Comparison of ENCODE assay signal across 8 cellular contexts in the genomic region with DNA sequence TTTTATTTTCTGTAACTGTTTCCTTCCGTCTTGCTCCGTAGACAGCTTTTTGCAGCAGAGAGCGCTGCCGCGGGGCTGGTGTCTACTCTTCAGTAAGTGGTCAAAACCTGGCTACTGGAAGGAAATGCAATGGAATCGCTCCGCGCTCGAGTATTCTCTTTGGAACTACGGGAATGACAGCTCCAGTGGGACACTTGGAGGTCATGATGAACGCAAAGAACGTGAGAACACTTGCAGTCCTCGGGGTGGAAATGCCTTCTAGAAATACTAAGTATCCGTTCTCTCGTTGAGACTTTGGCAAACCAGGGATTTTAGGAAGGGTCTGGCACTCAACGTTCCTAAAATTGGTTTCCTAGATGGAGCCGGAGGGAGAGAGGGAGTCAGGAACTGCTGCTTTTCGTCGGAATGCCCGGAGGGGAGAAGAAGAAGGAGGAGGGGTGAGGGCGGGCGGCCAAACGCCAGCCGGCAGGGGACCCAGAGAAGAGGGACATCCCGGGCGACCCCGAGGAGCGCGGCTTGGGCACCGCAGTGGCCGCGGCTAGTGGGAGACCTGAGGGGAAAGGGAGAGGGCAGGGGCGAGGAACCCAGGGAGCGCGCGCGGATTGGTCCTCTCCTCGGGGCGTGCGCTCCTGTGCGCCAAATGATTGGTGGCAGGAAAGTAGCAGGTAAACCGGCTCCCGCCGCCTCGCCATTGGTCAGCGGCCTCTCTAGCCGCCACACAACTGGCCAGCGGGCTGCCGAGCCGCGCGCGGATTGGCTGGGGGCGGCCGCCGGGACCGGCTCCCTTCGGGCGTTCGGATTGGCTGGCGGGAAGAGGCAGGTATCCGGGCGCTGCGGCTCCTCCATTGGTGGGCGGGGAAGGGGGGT. TPM values are rescaled to one million over a fixed set of nuclear protein-coding genes. Genes with fewer than 3 reads are reported as not detected.
DNase-seq lines count a peak whose midpoint lies in the region; ATAC-seq and TF ChIP-seq lines count a peak whose summit lies in the region.

No MANE protein-coding gene starts in this region.

- peak overlapping the region; percentile 95 for H3K4me3 ChIP-seq in effector memory CD4-positive, alpha-beta T cell (ENCODE audit: insufficient read depth, low read depth, low read length, poor library complexity, severe bottlenecking)

- peaks cover 28% of the 10 kb centered on the region for H3K4me1 ChIP-seq in effector memory CD4-positive, alpha-beta T cell (ENCODE audit: control insufficient read depth, insufficient read depth, low read length, poor library complexity, severe bottlenecking)

- no peaks in the 10 kb centered on the region for H3K36me3 ChIP-seq in effector memory CD4-positive, alpha-beta T cell (ENCODE audit: control insufficient read depth, insufficient read depth, low read length)

- H3K27me3 ChIP-seq in effector memory CD4-positive, alpha-beta T cell (replicated peaks; ENCODE audit: control insufficient read depth, insufficient read depth, low read length, poor library complexity, severe bottlenecking): no peaks in the 10 kb centered on the region

- peak overlapping the region; percentile 73 for H3K27ac ChIP-seq in C4-2B
- peak overlapping the region; percentile 89 for H3K27ac ChIP-seq in effector memory CD4-positive, alpha-beta T cell (ENCODE audit: insufficient read depth, low read length, poor library complexity, severe bottlenecking)

- peak; percentile 86 for DNase-seq in NCI-H82 treated with DMSO at 0.1 percent for 48 hours (lab: John Stamatoyannopoulos, UW; ENCODE audit: unreplicated experiment)
- DNase-seq in activated CD8-positive, alpha-beta memory T cell treated with anti-CD3 and anti-CD28 coated beads for 24 hours: peak; percentile 97
- DNase-seq in effector memory CD4-positive, alpha-beta T cell: peak; percentile 95 to 98 (median 97)
- DNase-seq in lung microvascular endothelial cell (ENCODE audit: low read depth in 2 of 2): peak; percentile 99
- peak; percentile 90 to 94 (median 93) for DNase-seq in stimulated activated CD4-positive, alpha-beta T cell treated with anti-CD3 and anti-CD28 coated beads, TNF-alpha, amount 100 ng/mL, for 4 hours (ENCODE audit: low read depth in 3 of 3)

- H3K9me3 ChIP-seq in effector memory CD4-positive, alpha-beta T cell (ENCODE audit: control insufficient read depth, low read length): no peaks in the 10 kb centered on the region

- ATAC-seq in GM19397 (IDR thresholded peaks at IDR 0.05; ENCODE audit: unreplicated experiment): peak; percentile 90
- peak; percentile 90 for ATAC-seq in HG03565 (IDR thresholded peaks at IDR 0.05; ENCODE audit: unreplicated experiment)

- no peak for TF ChIP-seq CTCF in C4-2B (conservative IDR thresholded peaks at IDR 0.05)

RNA-seq across cellular contexts. Expression of gene BMAL1, which starts 0.5 kb away (rescaled TPM):
- total RNA-seq in lung microvascular endothelial cell: 6.3 and 8.5 TPM in 2 replicates

Comparison
In these comparisons a context has a peak if more than half of its experiments do, and no peak if none do; other contexts are left out.
1. Peak in every context shown above with its lines: DNase-seq, ATAC-seq, H3K4me3 ChIP-seq and H3K27ac ChIP-seq.